1 cellular context compared by ENCODE assay signal in the genomic region with DNA sequence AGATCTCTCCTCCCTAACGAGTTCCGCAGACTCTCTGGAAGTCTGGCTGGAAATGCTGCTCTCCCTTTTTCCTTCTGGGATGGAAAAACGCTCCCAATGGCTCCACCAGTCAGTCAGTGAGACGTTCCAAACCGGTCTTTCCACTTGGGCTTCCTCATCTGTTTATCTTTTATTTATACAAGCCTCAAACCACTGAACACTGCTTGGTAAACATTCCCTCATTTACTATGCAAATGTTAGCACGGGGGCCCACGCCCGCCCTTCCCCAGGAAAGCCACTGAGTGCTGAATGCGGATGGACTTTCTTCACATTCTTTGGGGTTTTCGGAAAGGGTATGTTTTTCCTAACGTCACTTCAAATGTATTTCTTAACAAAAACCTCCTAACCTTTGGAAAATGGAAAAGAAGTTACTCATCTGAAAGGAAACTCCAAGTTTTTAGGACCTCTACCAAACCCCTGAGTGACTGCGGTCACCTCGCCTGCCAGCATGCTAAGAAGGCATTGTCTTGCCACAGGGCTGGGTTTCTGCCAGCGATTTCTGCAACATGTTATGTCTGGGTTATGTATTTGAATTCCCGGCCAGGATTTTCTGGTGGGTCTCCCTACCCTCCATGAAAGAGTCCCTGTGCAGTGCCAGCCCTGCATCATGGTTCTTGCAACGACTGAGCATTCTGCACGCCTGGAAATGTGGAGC.
TF ChIP-seq lines count a peak whose summit lies in the region.

No MANE protein-coding gene starts in this region.

TF ChIP-seq in HepG2, 621 proteins besides CTCF, POLR2A, EP300 and RAD21 (continued from another document):
- TF ChIP-seq, protein P1, sequence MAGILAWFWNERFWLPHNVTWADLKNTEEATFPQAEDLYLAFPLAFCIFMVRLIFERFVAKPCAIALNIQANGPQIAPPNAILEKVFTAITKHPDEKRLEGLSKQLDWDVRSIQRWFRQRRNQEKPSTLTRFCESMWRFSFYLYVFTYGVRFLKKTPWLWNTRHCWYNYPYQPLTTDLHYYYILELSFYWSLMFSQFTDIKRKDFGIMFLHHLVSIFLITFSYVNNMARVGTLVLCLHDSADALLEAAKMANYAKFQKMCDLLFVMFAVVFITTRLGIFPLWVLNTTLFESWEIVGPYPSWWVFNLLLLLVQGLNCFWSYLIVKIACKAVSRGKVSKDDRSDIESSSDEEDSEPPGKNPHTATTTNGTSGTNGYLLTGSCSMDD (CRISPR knock-in tag; IDR thresholded peaks at IDR 0.05), result no peak
- TF ChIP-seq, protein P2, sequence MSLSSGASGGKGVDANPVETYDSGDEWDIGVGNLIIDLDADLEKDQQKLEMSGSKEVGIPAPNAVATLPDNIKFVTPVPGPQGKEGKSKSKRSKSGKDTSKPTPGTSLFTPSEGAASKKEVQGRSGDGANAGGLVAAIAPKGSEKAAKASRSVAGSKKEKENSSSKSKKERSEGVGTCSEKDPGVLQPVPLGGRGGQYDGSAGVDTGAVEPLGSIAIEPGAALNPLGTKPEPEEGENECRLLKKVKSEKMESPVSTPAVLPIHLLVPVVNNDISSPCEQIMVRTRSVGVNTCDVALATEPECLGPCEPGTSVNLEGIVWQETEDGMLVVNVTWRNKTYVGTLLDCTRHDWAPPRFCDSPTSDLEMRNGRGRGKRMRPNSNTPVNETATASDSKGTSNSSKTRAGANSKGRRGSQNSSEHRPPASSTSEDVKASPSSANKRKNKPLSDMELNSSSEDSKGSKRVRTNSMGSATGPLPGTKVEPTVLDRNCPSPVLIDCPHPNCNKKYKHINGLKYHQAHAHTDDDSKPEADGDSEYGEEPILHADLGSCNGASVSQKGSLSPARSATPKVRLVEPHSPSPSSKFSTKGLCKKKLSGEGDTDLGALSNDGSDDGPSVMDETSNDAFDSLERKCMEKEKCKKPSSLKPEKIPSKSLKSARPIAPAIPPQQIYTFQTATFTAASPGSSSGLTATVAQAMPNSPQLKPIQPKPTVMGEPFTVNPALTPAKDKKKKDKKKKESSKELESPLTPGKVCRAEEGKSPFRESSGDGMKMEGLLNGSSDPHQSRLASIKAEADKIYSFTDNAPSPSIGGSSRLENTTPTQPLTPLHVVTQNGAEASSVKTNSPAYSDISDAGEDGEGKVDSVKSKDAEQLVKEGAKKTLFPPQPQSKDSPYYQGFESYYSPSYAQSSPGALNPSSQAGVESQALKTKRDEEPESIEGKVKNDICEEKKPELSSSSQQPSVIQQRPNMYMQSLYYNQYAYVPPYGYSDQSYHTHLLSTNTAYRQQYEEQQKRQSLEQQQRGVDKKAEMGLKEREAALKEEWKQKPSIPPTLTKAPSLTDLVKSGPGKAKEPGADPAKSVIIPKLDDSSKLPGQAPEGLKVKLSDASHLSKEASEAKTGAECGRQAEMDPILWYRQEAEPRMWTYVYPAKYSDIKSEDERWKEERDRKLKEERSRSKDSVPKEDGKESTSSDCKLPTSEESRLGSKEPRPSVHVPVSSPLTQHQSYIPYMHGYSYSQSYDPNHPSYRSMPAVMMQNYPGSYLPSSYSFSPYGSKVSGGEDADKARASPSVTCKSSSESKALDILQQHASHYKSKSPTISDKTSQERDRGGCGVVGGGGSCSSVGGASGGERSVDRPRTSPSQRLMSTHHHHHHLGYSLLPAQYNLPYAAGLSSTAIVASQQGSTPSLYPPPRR (CRISPR knock-in tag; IDR thresholded peaks at IDR 0.05; ENCODE audit: borderline replicate concordance), result no peak
- TF ChIP-seq NFKBIZ (CRISPR knock-in tag; IDR thresholded peaks at IDR 0.05) (no peak), CBFB (CRISPR knock-in tag; IDR thresholded peaks at IDR 0.05) (no peak), MYC (CRISPR knock-in tag; IDR thresholded peaks at IDR 0.05; ENCODE audit: borderline replicate concordance) (no peak)
